In the genomic region with DNA sequence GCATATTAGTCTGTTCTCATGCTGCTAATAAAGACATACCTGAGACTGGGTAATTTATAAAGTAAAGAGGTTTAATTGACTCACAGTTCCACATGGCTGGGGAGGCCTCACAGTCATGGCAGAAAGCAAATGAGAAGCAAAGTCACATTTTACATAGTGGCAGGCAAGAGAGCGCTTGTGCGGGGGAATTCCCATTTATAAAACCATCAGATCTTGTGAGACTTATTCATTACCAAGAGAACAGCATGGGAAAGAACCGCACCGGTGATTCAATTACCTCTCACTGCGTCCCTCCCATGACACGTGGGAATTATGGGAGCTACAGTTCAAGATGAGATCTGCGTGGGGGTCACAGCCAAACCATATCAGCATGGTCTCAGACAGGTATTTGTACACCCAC, we compare ENCODE assay signal across 8 cellular contexts. TPM values are rescaled to one million over a fixed set of nuclear protein-coding genes. Genes with fewer than 3 reads are reported as not detected.
A peak's percentile ranks its signal among the peaks of the same experiment; 100 is the strongest.
DNase-seq lines count a peak whose midpoint lies in the region; ATAC-seq, FAIRE-seq and TF ChIP-seq lines count a peak whose summit lies in the region.
"Not testable (repeated sequence)": the region's sequence is repeated elsewhere in the genome, so short reads cannot be mapped to it uniquely, and the experiment has no call there.

No MANE protein-coding gene starts in this region.

- not testable (repeated sequence) for H3K27ac ChIP-seq in GM12878 (ENCODE audit: control insufficient read depth, insufficient read depth)

- H4K20me1 ChIP-seq in GM12878 (ENCODE audit: control insufficient read depth, insufficient read depth): not testable (repeated sequence)

- H3K36me3 Mint-ChIP-seq in activated T-helper 2 cell treated with anti-CD3 and anti-CD28 coated beads, Interferon-gamma antibody, Interleukin-2, Interleukin-4, amounts not matched to agents 10 μg/mL and 5 μg/mL and 100 μg/mL, durations not matched to agents 14 hours and 24 hours and 36 hours (ENCODE audit: low read depth): peaks cover 16% of the 10 kb centered on the region
- not testable (repeated sequence) for H3K36me3 Mint-ChIP-seq in memory B cell

- peak; percentile 82 to 85 for ATAC-seq in activated CD4-positive, CD25-positive, alpha-beta regulatory T cell treated with anti-CD3 and anti-CD28 coated beads, Interleukin-2, amount 50 U/mL, for 24 hours
- not testable (repeated sequence) for ATAC-seq in GM12878
- ATAC-seq in memory B cell (ENCODE audit: low read depth): peak; percentile 65

- POLR2A ChIA-PET in GM12878 (lab: Charles Lee): not testable (repeated sequence)

- H3K4me2 ChIP-seq in GM12878 (ENCODE audit: control insufficient read depth, insufficient read depth): not testable (repeated sequence)

- not testable (repeated sequence) for H3K9ac ChIP-seq in GM12878 (ENCODE audit: control insufficient read depth, insufficient read depth, low read length)

- FAIRE-seq in GM12878 (lab: Jason Lieb, UNC): not testable (repeated sequence)

- not testable (repeated sequence) for H3K9me3 Mint-ChIP-seq in activated T-helper 2 cell treated with anti-CD3 and anti-CD28 coated beads, Interferon-gamma antibody, Interleukin-2, Interleukin-4, amounts not matched to agents 10 μg/mL and 5 μg/mL and 100 μg/mL, durations not matched to agents 14 hours and 24 hours and 36 hours; memory B cell

- not testable (repeated sequence) for H3K79me2 ChIP-seq in GM12878 (ENCODE audit: control insufficient read depth, insufficient read depth, low read length)

- H3K27me3 Mint-ChIP-seq in activated T-helper 2 cell treated with anti-CD3 and anti-CD28 coated beads, Interferon-gamma antibody, Interleukin-2, Interleukin-4, amounts not matched to agents 10 μg/mL and 5 μg/mL and 100 μg/mL, durations not matched to agents 14 hours and 24 hours and 36 hours (ENCODE audit: low read depth); memory B cell: not testable (repeated sequence)

- not testable (repeated sequence) for TF ChIP-seq RAD21 in GM12878 (IDR thresholded peaks at IDR 0.05; ENCODE audit: insufficient read depth, low read depth, low read length)

- H3K4me1 Mint-ChIP-seq in activated T-helper 2 cell treated with anti-CD3 and anti-CD28 coated beads, Interferon-gamma antibody, Interleukin-2, Interleukin-4, amounts not matched to agents 10 μg/mL and 5 μg/mL and 100 μg/mL, durations not matched to agents 14 hours and 24 hours and 36 hours (ENCODE audit: low read depth): peaks cover 45% of the 10 kb centered on the region
- not testable (repeated sequence) for H3K4me1 Mint-ChIP-seq in memory B cell

- H3K9me3 ChIP-seq in GM12878 (replicated peaks; ENCODE audit: control insufficient read depth, insufficient read depth, low read length): not testable (repeated sequence)

- H2AFZ ChIP-seq in GM12878 (ENCODE audit: control insufficient read depth, low read depth, low read length): not testable (repeated sequence)

- not testable (repeated sequence) for BruUV-seq in GM12878 (replicated peaks; lab: Mats Ljungman, UMichigan)

- in situ Hi-C loops in GM12878 (cut with MboI): not testable (repeated sequence)

- not testable (repeated sequence) for H3K36me3 ChIP-seq in GM12878 (ENCODE audit: control insufficient read depth in 2 of 2, insufficient read depth in 2 of 2, low read length in 1 of 2)

- not testable (repeated sequence) for TF ChIP-seq POLR2A in GM12878 (IDR thresholded peaks at IDR 0.05; ENCODE audit: low read depth, low read length)

- not testable (repeated sequence) for H3K4me1 ChIP-seq in GM12878 (ENCODE audit: control insufficient read depth, insufficient read depth, low read length)

- CTCF ChIA-PET in GM12878 (lab: Yijun Ruan, JAX): not testable (repeated sequence)

- peak; percentile 4 for DNase-seq in Daoy (ENCODE audit: low read depth)
- peak; percentile 78 for DNase-seq in activated CD8-positive, alpha-beta memory T cell treated with anti-CD3 and anti-CD28 coated beads for 24 hours
- not testable (repeated sequence) for DNase-seq in activated T-helper 2 cell treated with anti-CD3 and anti-CD28 coated beads, Interferon-gamma antibody, Interleukin-2, Interleukin-4, amounts not matched to agents 10 μg/mL and 5 μg/mL and 100 μg/mL, durations not matched to agents 14 hours and 24 hours and 36 hours (ENCODE audit: low spot score); memory B cell (ENCODE audit: low spot score in 2 of 2)
- peak; percentile 25 for DNase-seq in GM12878 (ENCODE audit: low read depth, low spot score)
- DNase-seq in stimulated activated CD4-positive, alpha-beta T cell treated with anti-CD3 and anti-CD28 coated beads, Interleukin-4, amount 100 ng/mL, for 1 hour: peak; percentile 63
- peak; percentile 76 for DNase-seq in stimulated activated naive CD4-positive, alpha-beta T cell treated with Interleukin-2 at 50 U/mL for 16 hours (lab: John Stamatoyannopoulos, UW)

- not testable (repeated sequence) for H3K27me3 ChIP-seq in GM12878 (replicated peaks in 1 of 2; ENCODE audit: control insufficient read depth in 2 of 2, insufficient read depth in 2 of 2, low read length in 1 of 2)

- H3K27ac Mint-ChIP-seq in activated T-helper 2 cell treated with anti-CD3 and anti-CD28 coated beads, Interferon-gamma antibody, Interleukin-2, Interleukin-4, amounts not matched to agents 10 μg/mL and 5 μg/mL and 100 μg/mL, durations not matched to agents 14 hours and 24 hours and 36 hours: peak overlapping the region; percentile 92
- not testable (repeated sequence) for H3K27ac Mint-ChIP-seq in memory B cell

- intact Hi-C loops in activated T-helper 2 cell treated with anti-CD3 and anti-CD28 coated beads, Interferon-gamma antibody, Interleukin-2, Interleukin-4, amounts not matched to agents 10 μg/mL and 5 μg/mL and 100 μg/mL, durations not matched to agents 14 hours and 24 hours and 36 hours (cut with micrococcal nuclease): loop anchor here (1.0 kb wide), 2 partner anchors 14 to 52 kb away; a partner anchor contains a TSS
- intact Hi-C loops in GM12878 (cut with micrococcal nuclease; ENCODE audit: unreplicated experiment): not testable (repeated sequence)

- H3K4me3 ChIP-seq in GM12878: not testable (repeated sequence)

- not testable (repeated sequence) for TF ChIP-seq EP300 in GM12878 (IDR thresholded peaks at IDR 0.05; ENCODE audit: borderline replicate concordance in 1 of 2, control insufficient read depth in 1 of 2, low read depth in 2 of 2, low read length in 2 of 2)

- not testable (repeated sequence) for H3K4me3 Mint-ChIP-seq in activated T-helper 2 cell treated with anti-CD3 and anti-CD28 coated beads, Interferon-gamma antibody, Interleukin-2, Interleukin-4, amounts not matched to agents 10 μg/mL and 5 μg/mL and 100 μg/mL, durations not matched to agents 14 hours and 24 hours and 36 hours (ENCODE audit: low read depth); memory B cell

- not testable (repeated sequence) for TF ChIP-seq CTCF in GM12878 (IDR thresholded peaks at IDR 0.05 in 2 of 3, conservative IDR thresholded peaks at IDR 0.05 in 1 of 3; ENCODE audit: control insufficient read depth in 2 of 3, extremely low read depth in 1 of 3, insufficient read depth in 1 of 3, low read depth in 3 of 3, low read length in 3 of 3)

- SMC1A ChIA-PET in GM12878 (lab: Charles Lee; ENCODE audit: uncharacterized antibody, unreplicated experiment): interaction anchor here (0.5 to 1.8 kb wide), 3 partner anchors 11 to 485 kb away, joined by 3 to 5 read pairs (median 4); no protein-coding TSS in a partner anchor

- WGBS in GM12878 (ENCODE audit: insufficient coverage, insufficient replicate concordance, low lambda C conversion rate, missing lambda C conversion rate): 9% methylated on average over 7 of the region's 7 CpGs

- RAD21 ChIA-PET in GM12878 (lab: Charles Lee; ENCODE audit: unreplicated experiment): interaction anchor here (1.4 kb wide), 1 partner anchor 71 kb away, joined by 4 read pairs; no protein-coding TSS in a partner anchor

TF ChIP-seq in GM12878, 131 proteins besides CTCF, POLR2A, EP300 and RAD21 (continues in another document):
- TF ChIP-seq MTA2 (IDR thresholded peaks at IDR 0.05; ENCODE audit: low read depth) (peak; percentile 75), MEF2B (IDR thresholded peaks at IDR 0.05; ENCODE audit: partially characterized antibody, poor library complexity, severe bottlenecking) (peak; percentile 52)
- TF ChIP-seq, protein P1, sequence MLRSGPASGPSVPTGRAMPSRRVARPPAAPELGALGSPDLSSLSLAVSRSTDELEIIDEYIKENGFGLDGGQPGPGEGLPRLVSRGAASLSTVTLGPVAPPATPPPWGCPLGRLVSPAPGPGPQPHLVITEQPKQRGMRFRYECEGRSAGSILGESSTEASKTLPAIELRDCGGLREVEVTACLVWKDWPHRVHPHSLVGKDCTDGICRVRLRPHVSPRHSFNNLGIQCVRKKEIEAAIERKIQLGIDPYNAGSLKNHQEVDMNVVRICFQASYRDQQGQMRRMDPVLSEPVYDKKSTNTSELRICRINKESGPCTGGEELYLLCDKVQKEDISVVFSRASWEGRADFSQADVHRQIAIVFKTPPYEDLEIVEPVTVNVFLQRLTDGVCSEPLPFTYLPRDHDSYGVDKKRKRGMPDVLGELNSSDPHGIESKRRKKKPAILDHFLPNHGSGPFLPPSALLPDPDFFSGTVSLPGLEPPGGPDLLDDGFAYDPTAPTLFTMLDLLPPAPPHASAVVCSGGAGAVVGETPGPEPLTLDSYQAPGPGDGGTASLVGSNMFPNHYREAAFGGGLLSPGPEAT (IDR thresholded peaks at IDR 0.05; ENCODE audit: low read depth): 0 out of 2 replicates have a peak, but pooled peaks have one; percentile 49

RNA-seq across cellular contexts. Expression of a gene that starts 14.5 kb away (rescaled TPM):
- 10.5 and 11.3 TPM in 2 replicates for total RNA-seq in Daoy (2014; rRNA removed; shearing (Covaris generic))
- 31.9 and 33.8 TPM in 2 replicates for total RNA-seq in activated T-helper 2 cell treated with anti-CD3 and anti-CD28 coated beads, Interferon-gamma antibody, Interleukin-2, Interleukin-4, amounts not matched to agents 10 μg/mL and 5 μg/mL and 100 μg/mL, durations not matched to agents 14 hours and 24 hours and 36 hours
- 0.15 TPM in 1 of 2 replicates, not detected in the other for total RNA-seq in GM12878 (2013; cell fraction: nucleolus; rRNA removed)
- total RNA-seq in GM12878 (2014; rRNA removed) (0.06 and 0.11 TPM in 2 replicates), GM12878 (2014; rRNA removed; fragmentation: Illumina TruSeq; extraction: Trizol) (not detected in 2 replicates), GM12878 (2021) (0.24 and 0.46 TPM in 2 replicates)
- polyA plus RNA-seq in GM12878 (2011; ENCODE audit: low read depth): 0.28 TPM
- polyA plus RNA-seq in GM12878 (2011; rRNA removed) (0.01 and 0.03 TPM in 2 replicates), GM12878 (2014; fragmentation: Illumina TruSeq; extraction: Trizol) (0.08 and 0.13 TPM in 2 replicates), GM12878 (2014; fragmentation: Nextera tagmentation; extraction: Ambion mirVana) (under 1 TPM; 0.02 TPM), GM12878 (2014; rRNA removed) (not detected in 2 replicates), GM12878 (2016; fragmentation: Nextera tagmentation; extraction: Ambion mirVana) (under 1 TPM in 1 of 2 experiments, not detected in 1; 0.33 TPM)
- polyA plus RNA-seq in GM12878 (2011; cell fraction: cytosol; rRNA removed): 0.15 TPM in 1 of 2 replicates, not detected in the other
- not detected in 2 replicates for polyA plus RNA-seq in GM12878 (2011; cell fraction: nucleus; rRNA removed)
- 0.46 and 0.56 TPM in 2 replicates for polyA plus RNA-seq in GM12878 (2012)
- not detected in 2 replicates for polyA minus RNA-seq in GM12878 (2011; rRNA and poly(A)+ RNA removed)
- not detected in 2 replicates for polyA minus RNA-seq in GM12878 (2011; cell fraction: cytosol; rRNA and poly(A)+ RNA removed)
- polyA minus RNA-seq in GM12878 (2011; cell fraction: nucleus; rRNA and poly(A)+ RNA removed): not detected in 2 replicates
